Comparison of ENCODE assay signal across 1 cellular context in genomic region chr1:16235347-16235746, GRCh38.
TF ChIP-seq lines count a peak whose summit lies in the region.

No MANE protein-coding gene starts in this region.

TF ChIP-seq in GM23338, 12 proteins besides CTCF, POLR2A, EP300 and RAD21 (continued from another document):
- TF ChIP-seq, protein P1, sequence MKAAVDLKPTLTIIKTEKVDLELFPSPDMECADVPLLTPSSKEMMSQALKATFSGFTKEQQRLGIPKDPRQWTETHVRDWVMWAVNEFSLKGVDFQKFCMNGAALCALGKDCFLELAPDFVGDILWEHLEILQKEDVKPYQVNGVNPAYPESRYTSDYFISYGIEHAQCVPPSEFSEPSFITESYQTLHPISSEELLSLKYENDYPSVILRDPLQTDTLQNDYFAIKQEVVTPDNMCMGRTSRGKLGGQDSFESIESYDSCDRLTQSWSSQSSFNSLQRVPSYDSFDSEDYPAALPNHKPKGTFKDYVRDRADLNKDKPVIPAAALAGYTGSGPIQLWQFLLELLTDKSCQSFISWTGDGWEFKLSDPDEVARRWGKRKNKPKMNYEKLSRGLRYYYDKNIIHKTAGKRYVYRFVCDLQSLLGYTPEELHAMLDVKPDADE (IDR thresholded peaks at IDR 0.05) = no peak
- TF ChIP-seq, protein P2, sequence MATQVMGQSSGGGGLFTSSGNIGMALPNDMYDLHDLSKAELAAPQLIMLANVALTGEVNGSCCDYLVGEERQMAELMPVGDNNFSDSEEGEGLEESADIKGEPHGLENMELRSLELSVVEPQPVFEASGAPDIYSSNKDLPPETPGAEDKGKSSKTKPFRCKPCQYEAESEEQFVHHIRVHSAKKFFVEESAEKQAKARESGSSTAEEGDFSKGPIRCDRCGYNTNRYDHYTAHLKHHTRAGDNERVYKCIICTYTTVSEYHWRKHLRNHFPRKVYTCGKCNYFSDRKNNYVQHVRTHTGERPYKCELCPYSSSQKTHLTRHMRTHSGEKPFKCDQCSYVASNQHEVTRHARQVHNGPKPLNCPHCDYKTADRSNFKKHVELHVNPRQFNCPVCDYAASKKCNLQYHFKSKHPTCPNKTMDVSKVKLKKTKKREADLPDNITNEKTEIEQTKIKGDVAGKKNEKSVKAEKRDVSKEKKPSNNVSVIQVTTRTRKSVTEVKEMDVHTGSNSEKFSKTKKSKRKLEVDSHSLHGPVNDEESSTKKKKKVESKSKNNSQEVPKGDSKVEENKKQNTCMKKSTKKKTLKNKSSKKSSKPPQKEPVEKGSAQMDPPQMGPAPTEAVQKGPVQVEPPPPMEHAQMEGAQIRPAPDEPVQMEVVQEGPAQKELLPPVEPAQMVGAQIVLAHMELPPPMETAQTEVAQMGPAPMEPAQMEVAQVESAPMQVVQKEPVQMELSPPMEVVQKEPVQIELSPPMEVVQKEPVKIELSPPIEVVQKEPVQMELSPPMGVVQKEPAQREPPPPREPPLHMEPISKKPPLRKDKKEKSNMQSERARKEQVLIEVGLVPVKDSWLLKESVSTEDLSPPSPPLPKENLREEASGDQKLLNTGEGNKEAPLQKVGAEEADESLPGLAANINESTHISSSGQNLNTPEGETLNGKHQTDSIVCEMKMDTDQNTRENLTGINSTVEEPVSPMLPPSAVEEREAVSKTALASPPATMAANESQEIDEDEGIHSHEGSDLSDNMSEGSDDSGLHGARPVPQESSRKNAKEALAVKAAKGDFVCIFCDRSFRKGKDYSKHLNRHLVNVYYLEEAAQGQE (IDR thresholded peaks at IDR 0.05; ENCODE audit: unreplicated experiment) = no peak
- TF ChIP-seq ZNF331 (CRISPR knock-in tag; IDR thresholded peaks at IDR 0.05; ENCODE audit: low read depth) (no peak), ZNF114 (CRISPR knock-in tag; IDR thresholded peaks at IDR 0.05) (no peak), NANOG (IDR thresholded peaks at IDR 0.05; ENCODE audit: borderline replicate concordance) (no peak), STAT1 (IDR thresholded peaks at IDR 0.05; ENCODE audit: unreplicated experiment) (no peak)
- TF ChIP-seq, protein P3, sequence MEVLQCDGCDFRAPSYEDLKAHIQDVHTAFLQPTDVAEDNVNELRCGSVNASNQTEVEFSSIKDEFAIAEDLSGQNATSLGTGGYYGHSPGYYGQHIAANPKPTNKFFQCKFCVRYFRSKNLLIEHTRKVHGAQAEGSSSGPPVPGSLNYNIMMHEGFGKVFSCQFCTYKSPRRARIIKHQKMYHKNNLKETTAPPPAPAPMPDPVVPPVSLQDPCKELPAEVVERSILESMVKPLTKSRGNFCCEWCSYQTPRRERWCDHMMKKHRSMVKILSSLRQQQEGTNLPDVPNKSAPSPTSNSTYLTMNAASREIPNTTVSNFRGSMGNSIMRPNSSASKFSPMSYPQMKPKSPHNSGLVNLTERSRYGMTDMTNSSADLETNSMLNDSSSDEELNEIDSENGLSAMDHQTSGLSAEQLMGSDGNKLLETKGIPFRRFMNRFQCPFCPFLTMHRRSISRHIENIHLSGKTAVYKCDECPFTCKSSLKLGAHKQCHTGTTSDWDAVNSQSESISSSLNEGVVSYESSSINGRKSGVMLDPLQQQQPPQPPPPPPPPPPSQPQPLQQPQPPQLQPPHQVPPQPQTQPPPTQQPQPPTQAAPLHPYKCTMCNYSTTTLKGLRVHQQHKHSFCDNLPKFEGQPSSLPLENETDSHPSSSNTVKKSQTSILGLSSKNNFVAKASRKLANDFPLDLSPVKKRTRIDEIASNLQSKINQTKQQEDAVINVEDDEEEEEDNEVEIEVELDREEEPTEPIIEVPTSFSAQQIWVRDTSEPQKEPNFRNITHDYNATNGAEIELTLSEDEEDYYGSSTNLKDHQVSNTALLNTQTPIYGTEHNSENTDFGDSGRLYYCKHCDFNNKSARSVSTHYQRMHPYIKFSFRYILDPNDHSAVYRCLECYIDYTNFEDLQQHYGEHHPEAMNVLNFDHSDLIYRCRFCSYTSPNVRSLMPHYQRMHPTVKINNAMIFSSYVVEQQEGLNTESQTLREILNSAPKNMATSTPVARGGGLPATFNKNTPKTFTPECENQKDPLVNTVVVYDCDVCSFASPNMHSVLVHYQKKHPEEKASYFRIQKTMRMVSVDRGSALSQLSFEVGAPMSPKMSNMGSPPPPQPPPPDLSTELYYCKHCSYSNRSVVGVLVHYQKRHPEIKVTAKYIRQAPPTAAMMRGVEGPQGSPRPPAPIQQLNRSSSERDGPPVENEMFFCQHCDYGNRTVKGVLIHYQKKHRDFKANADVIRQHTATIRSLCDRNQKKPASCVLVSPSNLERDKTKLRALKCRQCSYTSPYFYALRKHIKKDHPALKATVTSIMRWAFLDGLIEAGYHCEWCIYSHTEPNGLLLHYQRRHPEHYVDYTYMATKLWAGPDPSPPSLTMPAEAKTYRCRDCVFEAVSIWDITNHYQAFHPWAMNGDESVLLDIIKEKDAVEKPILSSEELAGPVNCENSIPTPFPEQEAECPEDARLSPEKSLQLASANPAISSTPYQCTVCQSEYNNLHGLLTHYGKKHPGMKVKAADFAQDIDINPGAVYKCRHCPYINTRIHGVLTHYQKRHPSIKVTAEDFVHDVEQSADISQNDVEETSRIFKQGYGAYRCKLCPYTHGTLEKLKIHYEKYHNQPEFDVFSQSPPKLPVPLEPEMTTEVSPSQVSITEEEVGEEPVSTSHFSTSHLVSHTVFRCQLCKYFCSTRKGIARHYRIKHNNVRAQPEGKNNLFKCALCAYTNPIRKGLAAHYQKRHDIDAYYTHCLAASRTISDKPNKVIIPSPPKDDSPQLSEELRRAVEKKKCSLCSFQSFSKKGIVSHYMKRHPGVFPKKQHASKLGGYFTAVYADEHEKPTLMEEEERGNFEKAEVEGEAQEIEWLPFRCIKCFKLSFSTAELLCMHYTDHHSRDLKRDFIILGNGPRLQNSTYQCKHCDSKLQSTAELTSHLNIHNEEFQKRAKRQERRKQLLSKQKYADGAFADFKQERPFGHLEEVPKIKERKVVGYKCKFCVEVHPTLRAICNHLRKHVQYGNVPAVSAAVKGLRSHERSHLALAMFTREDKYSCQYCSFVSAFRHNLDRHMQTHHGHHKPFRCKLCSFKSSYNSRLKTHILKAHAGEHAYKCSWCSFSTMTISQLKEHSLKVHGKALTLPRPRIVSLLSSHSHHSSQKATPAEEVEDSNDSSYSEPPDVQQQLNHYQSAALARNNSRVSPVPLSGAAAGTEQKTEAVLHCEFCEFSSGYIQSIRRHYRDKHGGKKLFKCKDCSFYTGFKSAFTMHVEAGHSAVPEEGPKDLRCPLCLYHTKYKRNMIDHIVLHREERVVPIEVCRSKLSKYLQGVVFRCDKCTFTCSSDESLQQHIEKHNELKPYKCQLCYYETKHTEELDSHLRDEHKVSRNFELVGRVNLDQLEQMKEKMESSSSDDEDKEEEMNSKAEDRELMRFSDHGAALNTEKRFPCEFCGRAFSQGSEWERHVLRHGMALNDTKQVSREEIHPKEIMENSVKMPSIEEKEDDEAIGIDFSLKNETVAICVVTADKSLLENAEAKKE (CRISPR knock-in tag; IDR thresholded peaks at IDR 0.05) = no peak
